ENCODE assay signal across 23 cellular contexts in the genomic region with DNA sequence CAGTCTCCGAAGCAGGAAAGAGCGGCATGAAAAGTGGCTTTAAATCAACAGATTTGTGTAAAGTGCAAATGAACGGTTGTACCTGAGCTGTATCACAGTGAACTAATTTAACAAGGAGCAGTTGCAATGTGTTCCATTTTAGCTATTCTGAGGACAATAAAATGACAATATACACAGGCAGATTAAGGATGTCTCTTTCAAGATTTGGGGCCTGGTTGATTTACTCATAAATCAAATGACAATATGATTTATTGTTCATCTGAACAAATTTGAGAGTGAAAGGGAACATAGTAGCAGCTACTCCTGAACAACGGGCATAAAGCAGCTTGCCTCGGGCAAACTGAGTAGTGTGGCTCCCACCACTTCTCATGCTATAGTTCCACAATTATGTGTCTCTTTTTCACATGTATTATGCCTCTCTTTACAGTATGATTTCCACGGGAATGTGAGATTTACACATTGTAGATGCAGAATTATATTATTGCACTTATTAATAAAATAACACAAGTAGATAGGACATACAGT.
"Had no signal": no experiment of that assay in that cellular context is flagged by ENCODE, and none has a peak within 500 bp of the region (broad histone marks: within the 10 kb centered on the region; RNA-seq: fewer than 3 reads in every experiment).

No MANE protein-coding gene starts in this region.

- H3K4me2 ChIP-seq: smooth muscle cell had no signal

- H3K27me3 Mint-ChIP-seq: naive thymus-derived CD4-positive, alpha-beta T cell; progenitor cell of endocrine pancreas; stimulated activated memory B cell treated with anti-CD40 and anti-IgM and Interleukin-4, amounts not matched to agents 10 μg/mL and 1 μg/mL and 100 μg/mL, for 72 hours; stimulated activated naive CD8-positive, alpha-beta T cell treated with anti-CD3 and anti-CD28 coated beads, Interleukin-15, amount 100 ng/mL, for 72 hours had no signal

- H3K27ac ChIP-seq: left ventricle myocardium inferior, ovary, right atrium auricular region, right lobe of liver, tibial nerve, upper lobe of left lung, vagina had no signal

- H3K4me3 Mint-ChIP-seq: naive thymus-derived CD4-positive, alpha-beta T cell; natural killer cell treated with Interleukin-12 subunit alpha and Interleukin-12 subunit beta and Interleukin-15 and Interleukin-18, amount 100 ng/mL, for 72 hours; stimulated activated memory B cell treated with anti-CD40 and anti-IgM and Interleukin-4, amounts not matched to agents 10 μg/mL and 1 μg/mL and 100 μg/mL, for 72 hours; stimulated activated naive CD8-positive, alpha-beta T cell treated with anti-CD3 and anti-CD28 coated beads, Interleukin-15, amount 100 ng/mL, for 72 hours had no signal

- H3K9me3 ChIP-seq: left ventricle myocardium inferior, mucosa of descending colon, ovary, right atrium auricular region, right lobe of liver, tibial nerve, upper lobe of left lung, vagina had no signal

- H3K9me3 Mint-ChIP-seq: natural killer cell treated with Interleukin-12 subunit alpha and Interleukin-12 subunit beta and Interleukin-15 and Interleukin-18, amount 100 ng/mL, for 72 hours; stimulated activated memory B cell treated with anti-CD40 and anti-IgM and Interleukin-4, amounts not matched to agents 10 μg/mL and 1 μg/mL and 100 μg/mL, for 72 hours; stimulated activated naive CD8-positive, alpha-beta T cell treated with anti-CD3 and anti-CD28 coated beads, Interleukin-15, amount 100 ng/mL, for 72 hours had no signal

- H3K4me1 ChIP-seq: upper lobe of left lung had no signal

- H3K36me3 Mint-ChIP-seq: natural killer cell treated with Interleukin-12 subunit alpha and Interleukin-12 subunit beta and Interleukin-15 and Interleukin-18, amount 100 ng/mL, for 72 hours; stimulated activated memory B cell treated with anti-CD40 and anti-IgM and Interleukin-4, amounts not matched to agents 10 μg/mL and 1 μg/mL and 100 μg/mL, for 72 hours had no signal

- H3K27ac Mint-ChIP-seq: naive thymus-derived CD4-positive, alpha-beta T cell; natural killer cell treated with Interleukin-12 subunit alpha and Interleukin-12 subunit beta and Interleukin-15 and Interleukin-18, amount 100 ng/mL, for 72 hours; progenitor cell of endocrine pancreas; stimulated activated memory B cell treated with anti-CD40 and anti-IgM and Interleukin-4, amounts not matched to agents 10 μg/mL and 1 μg/mL and 100 μg/mL, for 72 hours; stimulated activated naive CD8-positive, alpha-beta T cell treated with anti-CD3 and anti-CD28 coated beads, Interleukin-15, amount 100 ng/mL, for 72 hours had no signal

- H3K4me1 Mint-ChIP-seq: naive thymus-derived CD4-positive, alpha-beta T cell; stimulated activated memory B cell treated with anti-CD40 and anti-IgM and Interleukin-4, amounts not matched to agents 10 μg/mL and 1 μg/mL and 100 μg/mL, for 72 hours; stimulated activated naive CD8-positive, alpha-beta T cell treated with anti-CD3 and anti-CD28 coated beads, Interleukin-15, amount 100 ng/mL, for 72 hours had no signal

- H3K4me3 ChIP-seq: left ventricle myocardium inferior, lung, mucosa of descending colon, ovary, right atrium auricular region, right lobe of liver, smooth muscle cell, tibial nerve, upper lobe of left lung, vagina had no signal

- H3K27me3 ChIP-seq: ovary, right atrium auricular region, right lobe of liver, tibial nerve, upper lobe of left lung, vagina had no signal

- ATAC-seq: mucosa of descending colon; naive thymus-derived CD4-positive, alpha-beta T cell; natural killer cell treated with Interleukin-12 subunit alpha and Interleukin-12 subunit beta and Interleukin-15 and Interleukin-18, amount 100 ng/mL, for 72 hours; right lobe of liver; stimulated activated memory B cell treated with anti-CD40 and anti-IgM and Interleukin-4, amounts not matched to agents 10 μg/mL and 1 μg/mL and 100 μg/mL, for 72 hours; stimulated activated naive CD8-positive, alpha-beta T cell treated with anti-CD3 and anti-CD28 coated beads, Interleukin-15, amount 100 ng/mL, for 72 hours had no signal

- H3K36me3 ChIP-seq: left ventricle myocardium inferior, ovary, right atrium auricular region, right lobe of liver, tibial nerve, upper lobe of left lung, vagina had no signal

- DNase-seq: islet precursor cell; left ventricle myocardium inferior; midbrain; mucosa of descending colon; naive thymus-derived CD4-positive, alpha-beta T cell; ovary; right lobe of liver; stimulated activated CD4-positive, alpha-beta T cell treated with anti-CD3 and anti-CD28 coated beads, Interleukin-1b, Interleukin-23, amount 100 ng/mL, for 48 hours; stimulated activated CD4-positive, alpha-beta T cell treated with anti-CD3 and anti-CD28 coated beads, Interleukin-2, amount 100 ng/mL, for 48 hours; stimulated activated CD4-positive, alpha-beta T cell treated with anti-CD3 and anti-CD28 coated beads, Interleukin-4, amount 100 ng/mL, for 4 hours; stimulated activated CD8-positive, alpha-beta memory T cell treated with anti-CD3 and anti-CD28 coated beads, Interleukin-4, amount 100 ng/mL, for 48 hours; stimulated activated naive CD4-positive, alpha-beta T cell treated with Interleukin-2 at 50 U/mL for 16 hours; stimulated activated naive CD8-positive, alpha-beta T cell treated with anti-CD3 and anti-CD28 coated beads, Interleukin-15, amount 100 ng/mL, for 72 hours; substantia nigra; upper lobe of left lung had no signal
